In genomic region chr11:776459-777287, GRCh38 we compare ENCODE assay signal across 8 cellular contexts. TPM values are rescaled to one million over a fixed set of nuclear protein-coding genes. Genes with fewer than 3 reads are reported as not detected.
A peak's percentile ranks its signal among the peaks of the same experiment; 100 is the strongest.
DNase-seq lines count a peak whose midpoint lies in the region; ATAC-seq and TF ChIP-seq lines count a peak whose summit lies in the region.

No MANE protein-coding gene starts in this region.

- no peak for DNase-seq in CD14-positive monocyte (ENCODE audit: low spot score)
- peak; percentile 51 for DNase-seq in RWPE2 (ENCODE audit: low spot score)
- no peak for DNase-seq in effector memory CD4-positive, alpha-beta T cell
- no peak for DNase-seq in A172 (ENCODE audit: low spot score)
- no peak for DNase-seq in G401 (ENCODE audit: low spot score)

- H3K36me3 Mint-ChIP-seq in CD14-positive monocyte = peaks cover 5 to 30% of the 10 kb centered on the region in 2 donors

- H3K4me3 ChIP-seq in RWPE2 (ENCODE audit: severe bottlenecking) (peak overlapping the region; percentile 99), mononuclear cell (ENCODE audit: low read length) (peak overlapping the region; percentile 63)
- peak overlapping the region; percentile 81 for H3K4me3 ChIP-seq in effector memory CD4-positive, alpha-beta T cell (ENCODE audit: insufficient read depth, low read depth, low read length, poor library complexity, severe bottlenecking)

- H3K4me3 Mint-ChIP-seq in CD14-positive monocyte = peak overlapping the region; percentile 77 to 87

- in situ Hi-C loops in G401 (cut with HindIII; ENCODE audit: low sequenced_read_pairs) = no loop called here

- peaks cover 0 to 2% (median 0%) of the 10 kb centered on the region in 7 donors for H3K9me3 Mint-ChIP-seq in CD14-positive monocyte

- ATAC-seq in GM18909 (IDR thresholded peaks at IDR 0.05; ENCODE audit: poor library complexity, unreplicated experiment) = peak; percentile 35
- ATAC-seq in HG03108 (IDR thresholded peaks at IDR 0.05; ENCODE audit: unreplicated experiment) = peak; percentile 21
- ATAC-seq in RWPE2 (ENCODE audit: low read depth) = peak; percentile 36

- H3K27me3 ChIP-seq in RWPE2 (ENCODE audit: insufficient read depth, poor library complexity, severe bottlenecking) (no peaks in the 10 kb centered on the region), mononuclear cell (ENCODE audit: insufficient read depth, low read length) (no peaks in the 10 kb centered on the region)
- no peaks in the 10 kb centered on the region for H3K27me3 ChIP-seq in effector memory CD4-positive, alpha-beta T cell (replicated peaks; ENCODE audit: control insufficient read depth, insufficient read depth, low read length, poor library complexity, severe bottlenecking)

- peaks cover 39% of the 10 kb centered on the region for H3K4me1 Mint-ChIP-seq in CD14-positive monocyte

- peaks cover 10% of the 10 kb centered on the region for H3K4me1 ChIP-seq in RWPE2 (ENCODE audit: insufficient read depth, poor library complexity, severe bottlenecking)
- H3K4me1 ChIP-seq in effector memory CD4-positive, alpha-beta T cell (ENCODE audit: control insufficient read depth, insufficient read depth, low read length, poor library complexity, severe bottlenecking) = peaks cover 22% of the 10 kb centered on the region
- H3K4me1 ChIP-seq in mononuclear cell (ENCODE audit: insufficient read depth, low read length) = peaks cover 30% of the 10 kb centered on the region

- TF ChIP-seq CTCF in CD14-positive monocyte (IDR thresholded peaks at IDR 0.05) = no peak
- no peak for TF ChIP-seq CTCF in RWPE2 (IDR thresholded peaks at IDR 0.05; ENCODE audit: poor library complexity, severe bottlenecking)

- intact Hi-C loops in CD14-positive monocyte (cut with micrococcal nuclease) = loop anchor here (2.0 kb wide), 1 partner anchor 20 kb away; no protein-coding TSS in a partner anchor

- H3K9me3 ChIP-seq in RWPE2 (ENCODE audit: severe bottlenecking) (no peaks in the 10 kb centered on the region), mononuclear cell (ENCODE audit: low read depth, low read length) (no peaks in the 10 kb centered on the region)
- H3K9me3 ChIP-seq in effector memory CD4-positive, alpha-beta T cell (ENCODE audit: control insufficient read depth, low read length) = no peaks in the 10 kb centered on the region

- peaks cover 54% of the 10 kb centered on the region for H3K36me3 ChIP-seq in RWPE2 (ENCODE audit: low read depth)
- peaks cover 14% of the 10 kb centered on the region for H3K36me3 ChIP-seq in effector memory CD4-positive, alpha-beta T cell (ENCODE audit: control insufficient read depth, insufficient read depth, low read length)

- H3K27me3 Mint-ChIP-seq in CD14-positive monocyte (ENCODE audit: low read depth in 3 of 3) = peaks cover 0 to 3% (median 2%) of the 10 kb centered on the region in 3 donors

- H3K27ac ChIP-seq in RWPE2 (ENCODE audit: poor library complexity, severe bottlenecking) = peak overlapping the region; percentile 72
- H3K27ac ChIP-seq in effector memory CD4-positive, alpha-beta T cell (ENCODE audit: insufficient read depth, low read length, poor library complexity, severe bottlenecking) = peak overlapping the region; percentile 70

- peak overlapping the region; percentile 33 to 83 (median 58) for H3K27ac Mint-ChIP-seq in CD14-positive monocyte

RNA-seq across cellular contexts. Expression of gene GATD1, which starts 0.6 kb away (rescaled TPM):
- polyA plus RNA-seq in CD14-positive monocyte = 1 to 10 TPM; 4.5 to 4.6 TPM
- 7.2 TPM for total RNA-seq in mononuclear cell
- 33.7 and 42.7 TPM in 2 replicates for total RNA-seq in A172 (2014; rRNA removed; shearing (Covaris generic))
- total RNA-seq in G401 (2014; rRNA removed; shearing (Covaris generic)) = 56.6 and 63.4 TPM in 2 replicates

RNA-seq across cellular contexts. Expression of gene CEND1, which starts 13.2 kb away (rescaled TPM):
- not detected for polyA plus RNA-seq in CD14-positive monocyte
- total RNA-seq in mononuclear cell = not detected
- not detected in 2 replicates for total RNA-seq in A172 (2014; rRNA removed; shearing (Covaris generic))
- total RNA-seq in G401 (2014; rRNA removed; shearing (Covaris generic)) = 0.74 and 0.95 TPM in 2 replicates

RNA-seq across cellular contexts. Expression of gene SLC25A22, which starts 21.4 kb away (rescaled TPM):
- polyA plus RNA-seq in CD14-positive monocyte = 1 to 10 TPM; 4.4 to 5.6 TPM
- total RNA-seq in mononuclear cell = 3.5 TPM
- 43.7 and 46.5 TPM in 2 replicates for total RNA-seq in A172 (2014; rRNA removed; shearing (Covaris generic))
- total RNA-seq in G401 (2014; rRNA removed; shearing (Covaris generic)) = 48.2 and 76.5 TPM in 2 replicates

RNA-seq across cellular contexts. Expression of gene PIDD1, which starts 28.4 kb away (rescaled TPM):
- polyA plus RNA-seq in CD14-positive monocyte = 1 to 10 TPM; 1.6 to 2.6 TPM
- total RNA-seq in mononuclear cell = 6.2 TPM
- 5.7 and 6.0 TPM in 2 replicates for total RNA-seq in A172 (2014; rRNA removed; shearing (Covaris generic))
- total RNA-seq in G401 (2014; rRNA removed; shearing (Covaris generic)) = 25.5 and 29.5 TPM in 2 replicates

RNA-seq across cellular contexts. Expression of gene TALDO1, which starts 29.4 kb away (rescaled TPM):
- 1,000 to 10,000 TPM; 1,224 to 1,249 TPM for polyA plus RNA-seq in CD14-positive monocyte
- 141 TPM for total RNA-seq in mononuclear cell
- total RNA-seq in A172 (2014; rRNA removed; shearing (Covaris generic)) = 417 and 483 TPM in 2 replicates
- total RNA-seq in G401 (2014; rRNA removed; shearing (Covaris generic)) = 201 and 229 TPM in 2 replicates

Comparison
In these comparisons a context has a peak if more than half of its experiments do, and no peak if none do; other contexts are left out.
1. RNA of gene SLC25A22, which starts 21.4 kb away (total RNA-seq): 48.2 to 76.5 TPM in G401 and 43.7 to 46.5 TPM in A172; 3.5 TPM in mononuclear cell (single experiment); every median in the first group is over 10 times any median in the second.
2. Peak in every context shown above with its lines, with median percentiles within 50 percentile points of each other: ATAC-seq and H3K4me3 ChIP-seq.